In the genomic region with DNA sequence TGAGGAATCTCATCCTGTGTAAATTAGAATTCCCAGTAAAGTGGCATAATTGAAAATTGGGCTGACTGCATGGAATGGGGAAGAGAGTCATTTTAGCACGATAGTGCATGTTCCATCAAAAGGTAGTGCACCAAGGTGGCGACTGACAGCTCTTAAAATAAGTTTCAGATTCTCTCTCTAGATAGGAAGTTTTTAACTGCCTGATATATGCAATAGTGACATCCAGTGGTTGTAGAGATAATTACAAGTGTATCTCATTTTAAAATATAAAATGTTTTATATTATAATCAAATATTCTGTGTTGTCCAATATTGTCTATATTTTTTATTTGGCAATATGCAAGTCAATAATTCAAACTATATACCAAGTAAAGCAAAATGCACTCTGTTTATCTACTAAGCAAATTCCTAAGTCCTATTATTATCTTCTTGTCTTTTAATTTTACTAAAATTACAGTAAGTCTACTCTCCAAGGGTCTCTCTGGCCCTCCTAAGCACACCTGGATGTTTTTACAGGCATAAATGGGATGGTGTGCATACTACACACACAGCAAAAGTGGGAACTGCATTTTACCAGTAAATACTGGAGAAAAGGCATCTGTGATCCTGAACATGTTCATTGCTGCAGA, we compare ENCODE assay signal across 9 cellular contexts.
DNase-seq lines count a peak whose midpoint lies in the region; ATAC-seq and TF ChIP-seq lines count a peak whose summit lies in the region.
"Had no signal": no experiment of that assay in that cellular context is flagged by ENCODE, and none has a peak within 500 bp of the region (broad histone marks: within the 10 kb centered on the region; RNA-seq: fewer than 3 reads in every experiment).

No MANE protein-coding gene starts in this region.

- TF ChIP-seq CTCF in heart left ventricle (IDR thresholded peaks at IDR 0.05) = peak; percentile 60 to 79 (median 68)
- TF ChIP-seq CTCF in OCI-LY1 (IDR thresholded peaks at IDR 0.05; ENCODE audit: low read length) = peak; percentile 34; the same call in 1 of the 2 replicates
- TF ChIP-seq CTCF in ovary (IDR thresholded peaks at IDR 0.05) = peak; percentile 34 to 35 (median 35)

- TF ChIP-seq EP300 in ovary (IDR thresholded peaks at IDR 0.05) = no peak

- no peak overlapping the region for H2AFZ ChIP-seq in OCI-LY1 (ENCODE audit: low read length)

- H3K4me1 Mint-ChIP-seq in effector memory CD8-positive, alpha-beta T cell (ENCODE audit: low read depth in 2 of 2) = peaks cover 2 to 7% of the 10 kb centered on the region in 2 donors

- H3K4me2 ChIP-seq in OCI-LY1 (ENCODE audit: low read length) = no peak overlapping the region

- ATAC-seq in heart left ventricle (no peak), Right ventricle myocardium superior (ENCODE audit: poor library complexity) (no peak), HG03196 (IDR thresholded peaks at IDR 0.05; ENCODE audit: unreplicated experiment) (peak; percentile 55), GM21515 (IDR thresholded peaks at IDR 0.05; ENCODE audit: unreplicated experiment) (no peak), GM18505 (IDR thresholded peaks at IDR 0.05; ENCODE audit: unreplicated experiment) (no peak)
- ATAC-seq in effector memory CD8-positive, alpha-beta T cell (replicated peaks) = peak; percentile 91

- no peaks in the 10 kb centered on the region for H3K36me3 ChIP-seq in heart left ventricle
- no peaks in the 10 kb centered on the region for H3K36me3 ChIP-seq in OCI-LY1 (ENCODE audit: insufficient read depth, low read length)
- H3K36me3 ChIP-seq in ovary = no peaks in the 10 kb centered on the region

- H3K27ac ChIP-seq in heart left ventricle (no peak overlapping the region), OCI-LY1 (ENCODE audit: low read depth, low read length, poor library complexity, severe bottlenecking) (no peak overlapping the region), ovary (no peak overlapping the region)
- H3K27ac ChIP-seq: epithelial cell of prostate had no signal

- no peak overlapping the region for H3K9ac ChIP-seq in OCI-LY1 (ENCODE audit: low read length)

- H3K27me3 ChIP-seq in heart left ventricle = peaks cover 0 to 14% (median 0%) of the 10 kb centered on the region in 9 donors
- no peaks in the 10 kb centered on the region for H3K27me3 ChIP-seq in OCI-LY1 (ENCODE audit: insufficient read depth, low read length)
- no peaks in the 10 kb centered on the region for H3K27me3 ChIP-seq in ovary

- intact Hi-C loops in heart left ventricle (cut with DNase I) (loop anchor here (2.0 to 10.0 kb wide), 10 partner anchors 162 to 690 kb away; partner anchors contain the start of genes HOXD8 (in 5 of the 10) and HOXD9 (in 3 of the 10)), Right ventricle myocardium superior (cut with DNase I) (loop anchor here (5.0 to 10.0 kb wide), 2 partner anchors 163 to 690 kb away; partner anchors contain the start of genes HOXD8 and HOXD9), ovary (cut with DNase I) (loop anchor here in 1 of 4 donors (10.0 kb wide), 3 partner anchors 160 to 690 kb away; partner anchors contain the start of genes HOXD8 and HOXD9)

- H3K4me3 Mint-ChIP-seq in effector memory CD8-positive, alpha-beta T cell = peak overlapping the region in 1 of 2 donors; percentile 23

- no peak for TF ChIP-seq POLR2A in heart left ventricle (IDR thresholded peaks at IDR 0.05)
- TF ChIP-seq POLR2A in ovary (IDR thresholded peaks at IDR 0.05) = no peak
- TF ChIP-seq POLR2A in GM18505 (IDR thresholded peaks at IDR 0.05; ENCODE audit: borderline replicate concordance, extremely low read depth, insufficient read depth, insufficient read length) = no peak

- WGBS in heart left ventricle, 4 donors = 0 to 2% (median 1%) methylated on average over 2 of the region's 2 CpGs
- WGBS in ovary, 3 donors = 2 to 3% (median 3%) methylated on average over 2 of the region's 2 CpGs

- H3K79me2 ChIP-seq in OCI-LY1 (ENCODE audit: insufficient read depth, low read length) = no peaks in the 10 kb centered on the region

- DNase-seq in heart left ventricle (no peak), Right ventricle myocardium superior (no peak), ovary (no peak)
- DNase-seq in effector memory CD8-positive, alpha-beta T cell = no peak

- H3F3A ChIP-seq in OCI-LY1 (ENCODE audit: insufficient read depth, low read length) = no peaks in the 10 kb centered on the region

- H3K4me1 ChIP-seq in heart left ventricle (peaks cover 0 to 20% (median 3%) of the 10 kb centered on the region in 12 donors), OCI-LY1 (ENCODE audit: insufficient read depth, low read length, severe bottlenecking) (no peaks in the 10 kb centered on the region), ovary (ENCODE audit: insufficient read depth) (peaks cover 9% of the 10 kb centered on the region)

- H3K27ac Mint-ChIP-seq in effector memory CD8-positive, alpha-beta T cell = no peak overlapping the region

- no peaks in the 10 kb centered on the region for H3K9me3 Mint-ChIP-seq in effector memory CD8-positive, alpha-beta T cell

- H4K20me1 ChIP-seq in OCI-LY1 (ENCODE audit: insufficient read depth, low read length) = no peaks in the 10 kb centered on the region

- no peaks in the 10 kb centered on the region for H3K9me2 ChIP-seq in OCI-LY1 (ENCODE audit: low read depth, low read length)

- no peaks in the 10 kb centered on the region for H3K27me3 Mint-ChIP-seq in effector memory CD8-positive, alpha-beta T cell

- no peaks in the 10 kb centered on the region for H3K36me3 Mint-ChIP-seq in effector memory CD8-positive, alpha-beta T cell (ENCODE audit: insufficient read depth)

- H3K9me3 ChIP-seq in heart left ventricle (no peaks in the 10 kb centered on the region), OCI-LY1 (ENCODE audit: low read length) (no peaks in the 10 kb centered on the region), ovary (no peaks in the 10 kb centered on the region)

- H3K4me3 ChIP-seq in heart left ventricle = no peak overlapping the region
- no peak overlapping the region for H3K4me3 ChIP-seq in OCI-LY1 (ENCODE audit: low read depth, low read length, poor library complexity, severe bottlenecking)
- no peak overlapping the region for H3K4me3 ChIP-seq in ovary

Comparison
In these comparisons a context has a peak if more than half of its experiments do, and no peak if none do; other contexts are left out.
1. ATAC-seq: peak in HG03196 (single experiment) and effector memory CD8-positive, alpha-beta T cell (single experiment); none in heart left ventricle (0 of 4), Right ventricle myocardium superior (single experiment), GM21515 (single experiment) and GM18505 (single experiment).
2. Peak in every context shown above with its lines, with median percentiles within 50 percentile points of each other: CTCF ChIP-seq.